ENCODE assay signal across 35 cellular contexts in the genomic region with DNA sequence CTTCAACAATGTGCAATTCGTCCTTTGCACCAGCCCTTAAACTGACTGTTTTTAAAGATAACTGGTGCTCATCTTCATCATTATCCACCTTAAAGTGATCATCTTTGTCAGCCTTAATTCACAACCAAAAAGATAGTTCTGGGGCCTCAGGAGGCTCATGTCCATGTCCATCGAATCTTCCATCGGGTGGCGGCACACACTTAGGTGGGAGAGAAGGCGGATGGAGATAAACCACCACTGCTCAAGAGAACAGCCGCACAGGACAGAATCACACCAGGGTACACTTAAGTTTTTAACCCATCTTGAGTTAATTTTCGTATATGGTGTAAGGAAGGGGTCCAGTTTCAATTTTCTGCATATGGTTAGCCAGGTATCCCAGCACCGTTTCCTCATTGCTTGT. TPM values are rescaled to one million over a fixed set of nuclear protein-coding genes. Genes with fewer than 3 reads are reported as not detected.
"Had no signal": no experiment of that assay in that cellular context is flagged by ENCODE, and none has a peak within 500 bp of the region (broad histone marks: within the 10 kb centered on the region; RNA-seq: fewer than 3 reads in every experiment).

No MANE protein-coding gene starts in this region.

- ATAC-seq: activated naive CD8-positive, alpha-beta T cell treated with anti-CD3 and anti-CD28 coated beads, Interleukin-2, amount 50 U/mL, for 24 hours; activated T-cell treated with anti-CD3 and anti-CD28 coated beads, Interleukin-2, amount 50 U/mL, for 72 hours; body of pancreas; gastroesophageal sphincter; heart right ventricle had no signal

- H3K27me3 ChIP-seq: adrenal gland, body of pancreas, esophagus squamous epithelium, gastroesophageal sphincter, heart right ventricle had no signal

- H3K4me3 Mint-ChIP-seq: activated CD4-positive, alpha-beta memory T cell treated with anti-CD3 and anti-CD28 coated beads, Interleukin-2, amount 10 ng/mL, durations not matched to agents 7 days and 5 days; activated CD4-positive, alpha-beta T cell treated with anti-CD3 and anti-CD28 coated beads, Interleukin-2, amount 10 ng/mL, durations not matched to agents 7 days and 5 days; activated naive CD4-positive, alpha-beta T cell treated with anti-CD3 and anti-CD28 coated beads, Interleukin-2, amount 50 U/mL, for 24 hours; activated naive CD8-positive, alpha-beta T cell treated with anti-CD3 and anti-CD28 coated beads for 36 hours; activated naive CD8-positive, alpha-beta T cell treated with anti-CD3 and anti-CD28 coated beads, Interleukin-2, amount 50 U/mL, for 24 hours; activated T-cell treated with anti-CD3 and anti-CD28 coated beads, Interleukin-2, amount 50 U/mL, for 24 hours; activated T-cell treated with anti-CD3 and anti-CD28 coated beads, Interleukin-2, amount 50 U/mL, for 72 hours had no signal

- H3K9me3 ChIP-seq: adrenal gland, body of pancreas had no signal

- H3K4me3 ChIP-seq: adrenal gland, body of pancreas, esophagus squamous epithelium, gastroesophageal sphincter, heart right ventricle had no signal

- H3K4me1 ChIP-seq: adrenal gland, body of pancreas, esophagus squamous epithelium, gastroesophageal sphincter, heart right ventricle had no signal

- FAIRE-seq: colon, endometrium, endothelial cell of umbilical vein had no signal

- H3K27me3 Mint-ChIP-seq: activated naive CD8-positive, alpha-beta T cell treated with anti-CD3 and anti-CD28 coated beads for 36 hours had no signal

- H3K27ac Mint-ChIP-seq: activated CD4-positive, alpha-beta memory T cell treated with anti-CD3 and anti-CD28 coated beads, Interleukin-2, amount 10 ng/mL, durations not matched to agents 7 days and 5 days; activated CD4-positive, alpha-beta T cell treated with anti-CD3 and anti-CD28 coated beads, Interleukin-2, amount 10 ng/mL, durations not matched to agents 7 days and 5 days; activated naive CD4-positive, alpha-beta T cell treated with anti-CD3 and anti-CD28 coated beads, Interleukin-2, amount 50 U/mL, for 24 hours; activated naive CD8-positive, alpha-beta T cell treated with anti-CD3 and anti-CD28 coated beads for 36 hours; activated naive CD8-positive, alpha-beta T cell treated with anti-CD3 and anti-CD28 coated beads, Interleukin-2, amount 50 U/mL, for 24 hours; activated T-cell treated with anti-CD3 and anti-CD28 coated beads, Interleukin-2, amount 50 U/mL, for 24 hours; activated T-cell treated with anti-CD3 and anti-CD28 coated beads, Interleukin-2, amount 50 U/mL, for 72 hours had no signal

- H3K27ac ChIP-seq: adrenal gland, body of pancreas, epithelial cell of prostate, esophagus squamous epithelium, gastroesophageal sphincter, heart right ventricle had no signal

- H3K4me1 Mint-ChIP-seq: activated CD4-positive, alpha-beta memory T cell treated with anti-CD3 and anti-CD28 coated beads, Interleukin-2, amount 10 ng/mL, durations not matched to agents 7 days and 5 days; activated CD4-positive, alpha-beta T cell treated with anti-CD3 and anti-CD28 coated beads, Interleukin-2, amount 10 ng/mL, durations not matched to agents 7 days and 5 days; activated naive CD4-positive, alpha-beta T cell treated with anti-CD3 and anti-CD28 coated beads, Interleukin-2, amount 50 U/mL, for 24 hours; activated naive CD8-positive, alpha-beta T cell treated with anti-CD3 and anti-CD28 coated beads for 36 hours; activated naive CD8-positive, alpha-beta T cell treated with anti-CD3 and anti-CD28 coated beads, Interleukin-2, amount 50 U/mL, for 24 hours had no signal

- DNase-seq: activated CD4-positive, alpha-beta memory T cell treated with anti-CD3 and anti-CD28 coated beads, Interleukin-2, amount 10 ng/mL, durations not matched to agents 7 days and 5 days; activated CD4-positive, alpha-beta T cell treated with anti-CD3 and anti-CD28 coated beads for 1 hour; activated CD4-positive, alpha-beta T cell treated with anti-CD3 and anti-CD28 coated beads for 4 hours; activated CD4-positive, alpha-beta T cell treated with anti-CD3 and anti-CD28 coated beads, Interleukin-2, amount 10 ng/mL, durations not matched to agents 7 days and 5 days; activated CD4-positive, alpha-beta T cell treated with anti-CD3 and anti-CD28 coated beads, Interleukin-2, amount 50 U/mL, for 4 hours; activated CD8-positive, alpha-beta memory T cell treated with anti-CD3 and anti-CD28 coated beads, Interleukin-2, amount 50 U/mL, for 48 hours; activated gamma-delta T cell; activated naive CD4-positive, alpha-beta T cell; activated naive CD8-positive, alpha-beta T cell treated with anti-CD3 and anti-CD28 coated beads for 36 hours; activated naive CD8-positive, alpha-beta T cell treated with anti-CD3 and anti-CD28 coated beads, Interleukin-2, amount 50 U/mL, for 24 hours; activated T-cell treated with anti-CD3 and anti-CD28 coated beads for 4 hours; activated T-cell treated with anti-CD3 and anti-CD28 coated beads, Interleukin-2, amount 50 U/mL, for 24 hours; activated T-cell treated with anti-CD3 and anti-CD28 coated beads, Interleukin-2, amount 50 U/mL, for 72 hours; adrenal gland; amygdala; aorta; body of pancreas; caudate nucleus; effector CD8-positive, alpha-beta T cell; esophagus squamous epithelium; foreskin melanocyte; heart right ventricle; T-helper 2 cell had no signal

- H3K36me3 ChIP-seq: adrenal gland, esophagus squamous epithelium, gastroesophageal sphincter had no signal

RNA-seq across cellular contexts. Expression of gene OIT3, which starts 24.8 kb away (rescaled TPM):
- total RNA-seq: activated CD4-positive, alpha-beta memory T cell treated with anti-CD3 and anti-CD28 coated beads, Interleukin-2, amount 10 ng/mL, durations not matched to agents 7 days and 5 days; activated CD4-positive, alpha-beta T cell treated with anti-CD3 and anti-CD28 coated beads, Interleukin-2, amount 10 ng/mL, durations not matched to agents 7 days and 5 days; activated naive CD8-positive, alpha-beta T cell treated with anti-CD3 and anti-CD28 coated beads for 36 hours; activated T-cell treated with anti-CD3 and anti-CD28 coated beads, Interleukin-2, amount 50 U/mL, for 72 hours; body of pancreas; esophagus squamous epithelium; glomerular endothelial cell; T-helper 1 cell treated with Interleukin-12 subunit alpha and Interleukin-12 subunit beta and Interleukin-4 antibody, amounts not matched to agents 30 ng/mL and 1 ng/mL, for 36 hours had no signal
- polyA plus RNA-seq: aorta, endothelial cell of umbilical vein had no signal

RNA-seq across cellular contexts. Expression of gene PLA2G12B, which starts 36.3 kb away (rescaled TPM):
- total RNA-seq: activated CD4-positive, alpha-beta memory T cell treated with anti-CD3 and anti-CD28 coated beads, Interleukin-2, amount 10 ng/mL, durations not matched to agents 7 days and 5 days; activated CD4-positive, alpha-beta T cell treated with anti-CD3 and anti-CD28 coated beads, Interleukin-2, amount 10 ng/mL, durations not matched to agents 7 days and 5 days; activated naive CD8-positive, alpha-beta T cell treated with anti-CD3 and anti-CD28 coated beads for 36 hours; activated T-cell treated with anti-CD3 and anti-CD28 coated beads, Interleukin-2, amount 50 U/mL, for 72 hours; adrenal gland; aorta; body of pancreas; chondrocyte; endothelial cell of umbilical vein; esophagus squamous epithelium; fibroblast of lung; fibroblast of villous mesenchyme; gastroesophageal sphincter; glomerular endothelial cell; T-helper 1 cell treated with Interleukin-12 subunit alpha and Interleukin-12 subunit beta and Interleukin-4 antibody, amounts not matched to agents 30 ng/mL and 1 ng/mL, for 36 hours had no signal
- polyA plus RNA-seq: adrenal gland, endothelial cell of umbilical vein, esophagus, fibroblast of lung had no signal
